In genomic region chr5:179276838-179277395, GRCh38 we compare ENCODE assay signal across 11 cellular contexts.
DNase-seq lines count a peak whose midpoint lies in the region; ATAC-seq and TF ChIP-seq lines count a peak whose summit lies in the region.
"Had no signal": no experiment of that assay in that cellular context is flagged by ENCODE, and none has a peak within 500 bp of the region (broad histone marks: within the 10 kb centered on the region; RNA-seq: fewer than 3 reads in every experiment).

No MANE protein-coding gene starts in this region.

- ATAC-seq in aorta (ENCODE audit: low FRiP score) (no peak), esophagus mucosa (no peak)
- ATAC-seq in stimulated activated effector memory CD8-positive, alpha-beta T cell treated with anti-CD3 and anti-CD28 coated beads, Interleukin-12 subunit alpha, Interleukin-12 subunit beta, amount 100 ng/mL, for 72 hours = no peak

- no peak overlapping the region for H3K4me3 Mint-ChIP-seq in MCF 10A (ENCODE audit: unreplicated experiment)
- no peak overlapping the region for H3K4me3 Mint-ChIP-seq in stimulated activated effector memory CD8-positive, alpha-beta T cell treated with anti-CD3 and anti-CD28 coated beads, Interleukin-12 subunit alpha, Interleukin-12 subunit beta, amount 100 ng/mL, for 72 hours

- 92% methylated on average over 6 of the region's 17 CpGs for WGBS in esophagus muscularis mucosa
- 91% methylated on average over 17 of the region's 17 CpGs for WGBS in aorta, 2 donors

- H3K4me1 ChIP-seq in breast epithelium (peaks cover 0 to 23% of the 10 kb centered on the region in 2 donors), esophagus muscularis mucosa (peaks cover 11 to 51% (median 45%) of the 10 kb centered on the region in 4 donors), muscle layer of duodenum (ENCODE audit: control insufficient read depth in 1 of 2, insufficient read depth in 2 of 2, low read length in 2 of 2) (peaks cover 0 to 2% of the 10 kb centered on the region in 2 donors), aorta (ENCODE audit: control insufficient read depth in 1 of 2, insufficient read depth in 2 of 2, low read length in 2 of 2) (no peaks in the 10 kb centered on the region)

- no peaks in the 10 kb centered on the region for H3K36me3 Mint-ChIP-seq in MCF 10A (ENCODE audit: insufficient read depth, unreplicated experiment)
- H3K36me3 Mint-ChIP-seq in stimulated activated effector memory CD8-positive, alpha-beta T cell treated with anti-CD3 and anti-CD28 coated beads, Interleukin-12 subunit alpha, Interleukin-12 subunit beta, amount 100 ng/mL, for 72 hours = no peaks in the 10 kb centered on the region

- no peaks in the 10 kb centered on the region for H3K27me3 ChIP-seq in breast epithelium
- H3K27me3 ChIP-seq in esophagus muscularis mucosa = no peaks in the 10 kb centered on the region
- no peaks in the 10 kb centered on the region for H3K27me3 ChIP-seq in muscle layer of duodenum (ENCODE audit: low read depth, low read length)
- no peaks in the 10 kb centered on the region for H3K27me3 ChIP-seq in aorta (ENCODE audit: control insufficient read depth in 1 of 2, insufficient read depth in 2 of 2, low read length in 1 of 2)

- H3K27ac ChIP-seq in breast epithelium = peak overlapping the region; percentile 89 to 97
- H3K27ac ChIP-seq in esophagus muscularis mucosa (replicated peaks in 1 of 4) = peak overlapping the region; percentile 71 to 81 (median 74)
- H3K27ac ChIP-seq in muscle layer of duodenum (ENCODE audit: low read length) = peak overlapping the region; percentile 24
- H3K27ac ChIP-seq in aorta (ENCODE audit: low read depth in 1 of 2, low read length in 2 of 2) = no peak overlapping the region

- CTCF ChIA-PET in MCF 10A (lab: Yijun Ruan, JAX) = no interaction called here

- H3K4me3 ChIP-seq in breast epithelium (no peak overlapping the region), esophagus muscularis mucosa (no peak overlapping the region), muscle layer of duodenum (ENCODE audit: low read depth in 1 of 2, low read length in 2 of 2) (no peak overlapping the region), aorta (ENCODE audit: low read length in 2 of 2) (no peak overlapping the region)

- H3K27me3 Mint-ChIP-seq in MCF 10A (ENCODE audit: insufficient read depth, unreplicated experiment) = no peaks in the 10 kb centered on the region

- H3K36me3 ChIP-seq in breast epithelium = no peaks in the 10 kb centered on the region
- H3K36me3 ChIP-seq in esophagus muscularis mucosa = no peaks in the 10 kb centered on the region
- peaks cover 0 to 4% of the 10 kb centered on the region in 2 donors for H3K36me3 ChIP-seq in muscle layer of duodenum (ENCODE audit: control insufficient read depth in 1 of 2, insufficient read depth in 2 of 2, low read length in 2 of 2)
- H3K36me3 ChIP-seq in aorta (ENCODE audit: control insufficient read depth in 1 of 2, insufficient read depth in 2 of 2, low read length in 1 of 2) = no peaks in the 10 kb centered on the region

- no peak for TF ChIP-seq CTCF in breast epithelium (IDR thresholded peaks at IDR 0.05)
- no peak for TF ChIP-seq CTCF in MCF 10A (IDR thresholded peaks at IDR 0.05; ENCODE audit: unreplicated experiment)
- no peak for TF ChIP-seq CTCF in esophagus muscularis mucosa (IDR thresholded peaks at IDR 0.05)

- no peaks in the 10 kb centered on the region for H3K9me3 ChIP-seq in breast epithelium
- H3K9me3 ChIP-seq in esophagus muscularis mucosa = no peaks in the 10 kb centered on the region
- no peaks in the 10 kb centered on the region for H3K9me3 ChIP-seq in muscle layer of duodenum (ENCODE audit: control insufficient read depth in 1 of 2, low read length in 2 of 2)
- no peaks in the 10 kb centered on the region for H3K9me3 ChIP-seq in aorta (ENCODE audit: control insufficient read depth, low read length)

- H3K9me3 Mint-ChIP-seq in MCF 10A (ENCODE audit: unreplicated experiment) = no peaks in the 10 kb centered on the region
- no peaks in the 10 kb centered on the region for H3K9me3 Mint-ChIP-seq in stimulated activated effector memory CD8-positive, alpha-beta T cell treated with anti-CD3 and anti-CD28 coated beads, Interleukin-12 subunit alpha, Interleukin-12 subunit beta, amount 100 ng/mL, for 72 hours

- H3K4me1 Mint-ChIP-seq in MCF 10A (ENCODE audit: insufficient read depth, unreplicated experiment) = peaks cover 7% of the 10 kb centered on the region
- H3K4me1 Mint-ChIP-seq in stimulated activated effector memory CD8-positive, alpha-beta T cell treated with anti-CD3 and anti-CD28 coated beads, Interleukin-12 subunit alpha, Interleukin-12 subunit beta, amount 100 ng/mL, for 72 hours = no peaks in the 10 kb centered on the region

- no peak for TF ChIP-seq POLR2A in breast epithelium (IDR thresholded peaks at IDR 0.05)
- TF ChIP-seq POLR2A in esophagus muscularis mucosa (IDR thresholded peaks at IDR 0.05; ENCODE audit: low read depth) = no peak

- no peak for TF ChIP-seq EP300 in esophagus muscularis mucosa (IDR thresholded peaks at IDR 0.05)

- DNase-seq in breast epithelium (ENCODE audit: low spot score in 2 of 2) = no peak
- no peak for DNase-seq in MCF 10A (ENCODE audit: unreplicated experiment)
- no peak for DNase-seq in esophagus muscularis mucosa (ENCODE audit: extremely low spot score)
- DNase-seq in aorta = peak; percentile 44 to 60
- DNase-seq in stimulated activated effector memory CD8-positive, alpha-beta T cell treated with anti-CD3 and anti-CD28 coated beads, Interleukin-12 subunit alpha, Interleukin-12 subunit beta, amount 100 ng/mL, for 72 hours (ENCODE audit: low spot score in 2 of 2) = no peak
- no peak for DNase-seq in LoVo (ENCODE audit: low spot score)
- DNase-seq: effector CD4-positive, alpha-beta T cell; mammary epithelial cell; NCI-H345 had no signal

- no TSS peak for BruUV-seq in MCF 10A (replicated peaks; lab: Mats Ljungman, UMichigan)

- H3K27ac Mint-ChIP-seq in MCF 10A (ENCODE audit: low read depth, unreplicated experiment) = no peak overlapping the region
- H3K27ac Mint-ChIP-seq in stimulated activated effector memory CD8-positive, alpha-beta T cell treated with anti-CD3 and anti-CD28 coated beads, Interleukin-12 subunit alpha, Interleukin-12 subunit beta, amount 100 ng/mL, for 72 hours = no peak overlapping the region

- intact Hi-C loops in breast epithelium (cut with DNase I; ENCODE audit: low total_unique reads) = no loop called here
- intact Hi-C loops in MCF 10A (cut with micrococcal nuclease) = loop anchor here (10.0 kb wide), 1 partner anchor 128 kb away; no protein-coding TSS in a partner anchor
- intact Hi-C loops in esophagus muscularis mucosa (cut with DNase I) = no loop called here
- intact Hi-C loops in aorta (cut with DNase I) = no loop called here

- POLR2A ChIA-PET in MCF 10A (lab: Yijun Ruan, JAX) = interaction anchor here (0.6 kb wide), 1 partner anchor 938 kb away, joined by 3 read pairs; no protein-coding TSS in a partner anchor

Comparison
In these comparisons a context has a peak if more than half of its experiments do, and no peak if none do; other contexts are left out.
1. DNase-seq: peak in aorta (2 of 2); none in breast epithelium (0 of 2), MCF 10A (single experiment), esophagus muscularis mucosa (single experiment), stimulated activated effector memory CD8-positive, alpha-beta T cell treated with anti-CD3 and anti-CD28 coated beads, Interleukin-12 subunit alpha, Interleukin-12 subunit beta, amount 100 ng/mL, for 72 hours (0 of 2) and LoVo (single experiment).
2. H3K27ac ChIP-seq: peak in breast epithelium (2 of 2), esophagus muscularis mucosa (4 of 4) and muscle layer of duodenum (single experiment); none in aorta (0 of 2).